8 cellular contexts compared by ENCODE assay signal in the genomic region with DNA sequence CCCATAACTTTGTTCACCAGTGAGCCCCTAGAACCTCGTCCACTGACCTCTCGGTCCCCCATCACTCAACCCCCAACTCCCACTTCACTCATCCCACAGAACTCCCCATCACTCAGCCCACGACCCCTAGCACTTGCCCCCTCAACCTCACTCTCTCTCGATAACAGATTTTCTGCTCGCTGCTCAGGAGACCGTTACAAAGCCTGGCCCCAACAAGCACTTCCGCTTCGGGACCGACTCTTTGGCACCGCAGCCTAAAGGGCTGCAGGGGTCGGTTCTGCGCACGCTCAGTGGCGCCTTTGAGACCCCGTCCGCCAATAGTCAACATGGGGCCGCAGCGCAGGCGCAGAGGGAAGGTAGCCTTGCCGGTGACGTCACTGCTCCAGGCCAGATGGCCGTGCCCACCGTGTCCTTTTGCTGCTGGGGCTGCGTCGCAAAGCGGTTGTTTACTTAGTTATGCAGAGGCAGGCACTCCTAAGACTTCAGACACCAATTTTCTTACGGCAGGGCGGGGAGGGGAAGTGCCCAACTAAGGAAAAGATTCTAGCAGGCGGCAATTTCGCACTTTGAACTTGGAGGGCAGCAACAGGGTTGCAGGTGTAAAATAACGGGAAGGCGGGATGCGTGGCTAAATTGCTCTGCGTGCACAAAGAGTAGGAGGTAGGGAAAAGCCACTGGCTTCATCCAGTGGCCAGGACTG. TPM values are rescaled to one million over a fixed set of nuclear protein-coding genes. Genes with fewer than 3 reads are reported as not detected.
DNase-seq lines count a peak whose midpoint lies in the region; ATAC-seq lines count a peak whose summit lies in the region.

A gene (minus strand): TSS at position 232 of the 700 bp plus-strand sequence. CDS start 1,380 bp downstream, outside the sequence.

- DNase-seq in CMK (ENCODE audit: low read depth) (peak; percentile 94), HT-29 (ENCODE audit: low spot score) (peak; percentile 92), memory B cell (ENCODE audit: low spot score in 2 of 2) (peak; percentile 84 to 87)
- DNase-seq in NK-92 treated with Interleukin-12 subunit alpha and Interleukin-12 subunit beta, amount 100 ng/mL, for 24 hours (lab: John Stamatoyannopoulos, UW) = peak; percentile 83
- DNase-seq in activated CD8-positive, alpha-beta memory T cell treated with anti-CD3 and anti-CD28 coated beads for 4 hours (ENCODE audit: low read depth in 2 of 2) = peak; percentile 79 to 84
- peak; percentile 86 to 89 (median 86) for DNase-seq in effector memory CD4-positive, alpha-beta T cell
- peak; percentile 75 to 85 (median 81) for DNase-seq in stimulated activated CD4-positive, alpha-beta T cell treated with anti-CD3 and anti-CD28 coated beads, TNF-alpha, amount 100 ng/mL, for 48 hours (ENCODE audit: low read depth in 3 of 3)

- peak within 1 kb of the TSS; percentile 53 for H3K4me3 ChIP-seq in effector memory CD4-positive, alpha-beta T cell (ENCODE audit: insufficient read depth, low read depth, low read length, poor library complexity, severe bottlenecking)

- H3K4me3 Mint-ChIP-seq in memory B cell = peak within 1 kb of the TSS; percentile 98

- H3K27ac Mint-ChIP-seq in memory B cell = peak within 1 kb of the TSS; percentile 98

- H3K36me3 ChIP-seq in effector memory CD4-positive, alpha-beta T cell (ENCODE audit: control insufficient read depth, insufficient read depth, low read length) = no peaks in the 10 kb centered on the region

- H3K4me1 ChIP-seq in effector memory CD4-positive, alpha-beta T cell (ENCODE audit: control insufficient read depth, insufficient read depth, low read length, poor library complexity, severe bottlenecking) = no peaks in the 10 kb centered on the region

- H3K36me3 Mint-ChIP-seq in memory B cell = peaks cover 6% of the 10 kb centered on the region

- H3K9me3 Mint-ChIP-seq in memory B cell = no peaks in the 10 kb centered on the region

- H3K9me3 ChIP-seq in effector memory CD4-positive, alpha-beta T cell (ENCODE audit: control insufficient read depth, low read length) = no peaks in the 10 kb centered on the region

- H3K27me3 ChIP-seq in effector memory CD4-positive, alpha-beta T cell (replicated peaks; ENCODE audit: control insufficient read depth, insufficient read depth, low read length, poor library complexity, severe bottlenecking) = no peaks in the 10 kb centered on the region

- no peaks in the 10 kb centered on the region for H3K27me3 Mint-ChIP-seq in memory B cell

- ATAC-seq in GM19468 (IDR thresholded peaks at IDR 0.05; ENCODE audit: extremely low read depth, unreplicated experiment) (peak; percentile 87), memory B cell (ENCODE audit: low read depth) (peak; percentile 94)

- H3K27ac ChIP-seq in effector memory CD4-positive, alpha-beta T cell (ENCODE audit: insufficient read depth, low read length, poor library complexity, severe bottlenecking) = peak within 1 kb of the TSS; percentile 70

- H3K4me1 Mint-ChIP-seq in memory B cell = peaks cover 9% of the 10 kb centered on the region

RNA-seq across cellular contexts. Expression of the gene that starts here (rescaled TPM):
- total RNA-seq in HT-29 (2014; rRNA removed; shearing (Covaris generic)) = 0.81 and 0.83 TPM in 2 replicates

Comparison
In these comparisons a context has a peak if more than half of its experiments do, and no peak if none do; other contexts are left out.
1. Peak in every context shown above with its lines: DNase-seq, ATAC-seq, H3K4me3 ChIP-seq and H3K27ac ChIP-seq.
2. Peak in DNase-seq in HT-29; RNA of the gene not detected or under 1 TPM.